Comparison of ENCODE assay signal across 2 cellular contexts in the genomic region with DNA sequence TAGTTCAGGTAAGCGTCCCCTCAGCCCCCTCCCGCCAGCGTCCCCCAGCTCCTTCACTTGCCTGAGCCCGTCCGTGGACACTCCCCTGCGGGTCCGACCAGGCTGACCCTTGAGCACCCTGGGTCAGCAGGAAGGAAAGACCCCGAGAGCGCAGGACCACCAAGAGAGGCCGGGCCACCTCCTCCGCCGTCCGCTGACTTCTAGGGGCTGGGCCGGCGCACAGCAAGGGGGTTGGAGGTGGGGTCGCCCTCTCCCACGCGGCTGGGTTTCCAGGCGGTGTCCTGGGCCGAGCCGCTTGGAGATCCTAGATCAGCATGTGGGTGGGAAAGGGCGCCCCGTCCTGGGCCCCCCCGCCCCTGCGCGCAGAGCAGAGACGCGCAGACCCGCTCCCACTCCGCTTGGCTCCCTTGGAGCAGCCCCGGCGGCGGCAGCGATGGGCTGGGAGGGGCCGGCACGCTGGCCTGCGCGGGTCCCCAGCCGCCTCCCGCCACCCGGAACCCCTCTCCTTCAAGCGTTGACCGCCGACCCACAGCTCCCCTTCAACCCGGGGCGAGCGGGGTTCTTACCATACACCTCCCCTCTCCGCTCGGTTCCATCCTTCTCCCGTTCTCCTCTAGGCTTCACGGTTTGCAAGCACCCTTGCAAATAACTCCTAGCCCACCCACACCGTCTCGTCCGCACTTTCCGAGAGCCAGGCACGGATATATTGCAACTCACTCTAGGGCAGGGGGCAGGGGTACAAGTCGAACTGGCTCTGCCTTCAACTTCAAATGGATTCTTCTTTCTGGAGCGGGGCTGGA.
A peak's percentile ranks its signal among the peaks of the same experiment; 100 is the strongest.
TF ChIP-seq lines count a peak whose summit lies in the region.

No MANE protein-coding gene starts in this region.

TF ChIP-seq in WTC11, 78 proteins besides CTCF, POLR2A, EP300 and RAD21:
- TF ChIP-seq HMGA2 (CRISPR knock-in tag; IDR thresholded peaks at IDR 0.05) (no peak), CBFB (CRISPR knock-in tag; IDR thresholded peaks at IDR 0.05; ENCODE audit: low read depth) (no peak), ATF6 (CRISPR knock-in tag; IDR thresholded peaks at IDR 0.05) (no peak), TCF7 (CRISPR knock-in tag; IDR thresholded peaks at IDR 0.05; ENCODE audit: low read depth) (no peak), OVOL2 (CRISPR knock-in tag; IDR thresholded peaks at IDR 0.05; ENCODE audit: borderline replicate concordance) (no peak), GABPB1 (CRISPR knock-in tag; IDR thresholded peaks at IDR 0.05) (no peak), MYBL2 (CRISPR knock-in tag; IDR thresholded peaks at IDR 0.05) (no peak), RELA (CRISPR knock-in tag; IDR thresholded peaks at IDR 0.05; ENCODE audit: borderline replicate concordance) (no peak)
- TF ChIP-seq, protein P1, sequence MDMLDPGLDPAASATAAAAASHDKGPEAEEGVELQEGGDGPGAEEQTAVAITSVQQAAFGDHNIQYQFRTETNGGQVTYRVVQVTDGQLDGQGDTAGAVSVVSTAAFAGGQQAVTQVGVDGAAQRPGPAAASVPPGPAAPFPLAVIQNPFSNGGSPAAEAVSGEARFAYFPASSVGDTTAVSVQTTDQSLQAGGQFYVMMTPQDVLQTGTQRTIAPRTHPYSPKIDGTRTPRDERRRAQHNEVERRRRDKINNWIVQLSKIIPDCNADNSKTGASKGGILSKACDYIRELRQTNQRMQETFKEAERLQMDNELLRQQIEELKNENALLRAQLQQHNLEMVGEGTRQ (CRISPR knock-in tag; IDR thresholded peaks at IDR 0.05), result no peak
- TF ChIP-seq, protein P2, sequence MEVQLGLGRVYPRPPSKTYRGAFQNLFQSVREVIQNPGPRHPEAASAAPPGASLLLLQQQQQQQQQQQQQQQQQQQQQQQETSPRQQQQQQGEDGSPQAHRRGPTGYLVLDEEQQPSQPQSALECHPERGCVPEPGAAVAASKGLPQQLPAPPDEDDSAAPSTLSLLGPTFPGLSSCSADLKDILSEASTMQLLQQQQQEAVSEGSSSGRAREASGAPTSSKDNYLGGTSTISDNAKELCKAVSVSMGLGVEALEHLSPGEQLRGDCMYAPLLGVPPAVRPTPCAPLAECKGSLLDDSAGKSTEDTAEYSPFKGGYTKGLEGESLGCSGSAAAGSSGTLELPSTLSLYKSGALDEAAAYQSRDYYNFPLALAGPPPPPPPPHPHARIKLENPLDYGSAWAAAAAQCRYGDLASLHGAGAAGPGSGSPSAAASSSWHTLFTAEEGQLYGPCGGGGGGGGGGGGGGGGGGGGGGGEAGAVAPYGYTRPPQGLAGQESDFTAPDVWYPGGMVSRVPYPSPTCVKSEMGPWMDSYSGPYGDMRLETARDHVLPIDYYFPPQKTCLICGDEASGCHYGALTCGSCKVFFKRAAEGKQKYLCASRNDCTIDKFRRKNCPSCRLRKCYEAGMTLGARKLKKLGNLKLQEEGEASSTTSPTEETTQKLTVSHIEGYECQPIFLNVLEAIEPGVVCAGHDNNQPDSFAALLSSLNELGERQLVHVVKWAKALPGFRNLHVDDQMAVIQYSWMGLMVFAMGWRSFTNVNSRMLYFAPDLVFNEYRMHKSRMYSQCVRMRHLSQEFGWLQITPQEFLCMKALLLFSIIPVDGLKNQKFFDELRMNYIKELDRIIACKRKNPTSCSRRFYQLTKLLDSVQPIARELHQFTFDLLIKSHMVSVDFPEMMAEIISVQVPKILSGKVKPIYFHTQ (CRISPR knock-in tag; IDR thresholded peaks at IDR 0.05), result no peak

TF ChIP-seq in H1, 55 proteins besides CTCF, POLR2A, EP300 and RAD21:
- no peak for TF ChIP-seq TAF7 (optimal IDR thresholded peaks at IDR 0.05; ENCODE audit: borderline replicate concordance, low read depth, low read length)
- peak; percentile 60; the same call in 1 of the 2 replicates for TF ChIP-seq SUZ12 (IDR thresholded peaks at IDR 0.05; ENCODE audit: low read length)
- peak; percentile 77 for TF ChIP-seq KDM4A (IDR thresholded peaks at IDR 0.05; ENCODE audit: low read depth, low read length, severe bottlenecking)
- no peak for TF ChIP-seq PHF8 (conservative IDR thresholded peaks at IDR 0.05; ENCODE audit: low read depth, low read length)
- peak; percentile 78 for TF ChIP-seq EZH2 (IDR thresholded peaks at IDR 0.05; ENCODE audit: low read depth, low read length, severe bottlenecking)
